24 cellular contexts compared by ENCODE assay signal in genomic region chr12:66594688-66595087, GRCh38.
"Had no signal": no experiment of that assay in that cellular context is flagged by ENCODE, and none has a peak within 500 bp of the region (broad histone marks: within the 10 kb centered on the region; RNA-seq: fewer than 3 reads in every experiment).

No MANE protein-coding gene starts in this region.

- ATAC-seq: activated CD8-positive, alpha-beta T cell treated with anti-CD3 and anti-CD28 coated beads for 36 hours; activated T-helper 17 cell treated with anti-CD3 and anti-CD28 coated beads, Interleukin-2, amount 50 U/mL, for 72 hours; gastrocnemius medialis; left lobe of liver; stimulated activated naive CD8-positive, alpha-beta T cell treated with anti-CD3 and anti-CD28 coated beads, Interleukin-15, amount 100 ng/mL, for 72 hours; T-cell had no signal

- H3K4me3 ChIP-seq: gastrocnemius medialis, right atrium auricular region, suprapubic skin, transverse colon, vagina had no signal

- DNase-seq: activated CD4-positive, alpha-beta T cell treated with anti-CD3 and anti-CD28 coated beads, Interleukin-2, amount 10 ng/mL, durations not matched to agents 24 days and 14 days; activated CD8-positive, alpha-beta T cell treated with anti-CD3 and anti-CD28 coated beads for 36 hours; activated naive CD4-positive, alpha-beta T cell treated with Interleukin-2 at 50 U/mL for 16 hours; activated naive CD8-positive, alpha-beta T cell treated with anti-CD3 and anti-CD28 coated beads, Interleukin-2, amount 10 ng/mL, durations not matched to agents 7 days and 5 days; activated T-cell treated with anti-CD3 and anti-CD28 coated beads, Interleukin-2, amount 50 U/mL, for 1 hour; dermis blood vessel endothelial cell; effector memory CD4-positive, alpha-beta T cell; gastrocnemius medialis; head of caudate nucleus; kidney; midbrain; nephron progenitor cell; nucleus accumbens; small intestine; stimulated activated CD4-positive, alpha-beta T cell treated with anti-CD3 and anti-CD28 coated beads, Interleukin-15, amount 100 ng/mL, for 24 hours; stimulated activated CD4-positive, alpha-beta T cell treated with anti-CD3 and anti-CD28 coated beads, Interleukin-2, amount 100 ng/mL, for 48 hours; stimulated activated naive CD8-positive, alpha-beta T cell treated with anti-CD3 and anti-CD28 coated beads, Interleukin-15, amount 100 ng/mL, for 72 hours; T-cell; transverse colon had no signal
